11 cellular contexts compared by ENCODE assay signal in the genomic region with DNA sequence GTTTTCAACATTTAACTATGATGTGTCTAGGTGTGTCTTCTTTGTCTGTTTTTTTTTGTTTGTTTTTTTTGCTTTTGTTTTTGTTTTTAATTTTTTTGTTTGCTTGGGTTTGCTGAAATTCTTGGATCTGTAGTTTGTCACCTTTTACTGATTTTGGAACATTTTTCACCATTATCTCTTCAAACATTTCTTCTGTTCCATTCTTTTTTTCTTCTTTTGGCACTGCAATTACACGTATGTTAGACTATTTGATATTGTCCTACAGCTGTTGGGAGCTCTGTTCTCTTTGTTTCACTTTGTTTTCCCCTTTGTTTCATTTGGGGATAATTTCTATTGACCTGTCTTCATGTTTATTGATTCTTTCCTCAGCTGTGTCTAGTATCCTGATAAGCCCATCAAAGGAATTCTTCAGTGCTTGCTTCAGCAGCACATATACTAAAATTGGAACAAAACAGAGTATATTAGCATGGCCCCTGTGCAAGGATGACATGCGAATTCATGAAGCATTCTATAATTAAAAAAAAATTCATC.
"Had no signal": no experiment of that assay in that cellular context is flagged by ENCODE, and none has a peak within 500 bp of the region (broad histone marks: within the 10 kb centered on the region; RNA-seq: fewer than 3 reads in every experiment).

No MANE protein-coding gene starts in this region.

- H2AFZ ChIP-seq: GM23248, GM23338 had no signal

- H3K27ac ChIP-seq: GM23248 had no signal

- H3K9me3 ChIP-seq: HAP-1 had no signal

- H3K4me3 ChIP-seq: GM23248, GM23338, HAP-1 had no signal

- H3K4me1 ChIP-seq: HAP-1 had no signal

- DNase-seq: GM23248, GOT3, H7, H9, HCEC 1CT, HFFc6 had no signal

- H3K4me2 ChIP-seq: GM23338 had no signal

- ATAC-seq: GM23338, HCT116 had no signal

- FAIRE-seq: H1, H54 had no signal

- H3K9ac ChIP-seq: GM23248 had no signal
